Comparison of ENCODE assay signal across 1 cellular context in the genomic region with DNA sequence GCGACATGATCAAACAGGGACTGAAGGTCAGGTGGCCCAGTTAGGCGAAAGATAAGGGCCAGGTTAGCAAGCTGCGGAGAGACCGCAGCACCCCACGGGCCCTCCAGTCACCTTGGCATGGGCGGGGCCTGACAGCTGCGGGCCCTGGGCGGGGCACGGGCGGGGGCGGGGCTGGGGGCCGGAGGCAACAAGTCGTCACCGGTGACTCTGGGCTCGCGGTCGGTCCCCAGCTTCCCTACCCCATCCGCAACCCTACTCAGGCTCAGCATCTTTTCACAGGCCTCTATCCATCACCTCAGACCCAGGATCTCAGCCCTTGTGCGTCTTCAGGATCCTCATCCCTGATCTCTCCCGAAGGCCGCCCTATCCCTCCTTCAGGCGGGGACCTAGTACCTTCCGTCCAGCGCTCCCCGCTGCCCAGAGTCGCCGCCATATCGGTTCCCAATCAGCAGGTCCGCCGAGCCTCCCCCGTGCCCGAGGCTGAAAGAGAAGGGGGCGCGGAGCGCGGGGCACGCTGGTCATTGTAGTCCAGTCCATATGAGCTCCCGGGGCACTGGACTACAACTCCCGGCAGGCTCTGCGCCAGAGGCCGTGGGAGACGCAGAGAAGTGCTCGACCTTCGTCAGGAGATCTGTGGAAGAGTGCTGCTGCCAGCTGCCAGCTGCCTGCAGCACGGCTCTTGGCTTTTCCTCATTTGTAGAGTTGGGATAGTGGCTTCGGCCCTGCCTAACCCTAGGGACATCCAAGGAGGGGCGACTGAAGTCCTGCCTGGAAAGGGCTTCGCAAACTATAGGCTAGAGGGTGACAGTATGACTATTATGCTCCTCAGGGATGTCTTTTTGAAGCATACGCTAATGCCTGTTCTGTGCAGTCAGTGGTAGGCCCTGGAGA.
TF ChIP-seq lines count a peak whose summit lies in the region.

A gene (minus strand): TSS at position 513 of the 891 bp plus-strand sequence. CDS start 80 bp downstream, at position 433.

TF ChIP-seq in HepG2, 621 proteins besides CTCF, POLR2A, EP300 and RAD21 (continued from another document and continues in another):
- TF ChIP-seq, protein P1, sequence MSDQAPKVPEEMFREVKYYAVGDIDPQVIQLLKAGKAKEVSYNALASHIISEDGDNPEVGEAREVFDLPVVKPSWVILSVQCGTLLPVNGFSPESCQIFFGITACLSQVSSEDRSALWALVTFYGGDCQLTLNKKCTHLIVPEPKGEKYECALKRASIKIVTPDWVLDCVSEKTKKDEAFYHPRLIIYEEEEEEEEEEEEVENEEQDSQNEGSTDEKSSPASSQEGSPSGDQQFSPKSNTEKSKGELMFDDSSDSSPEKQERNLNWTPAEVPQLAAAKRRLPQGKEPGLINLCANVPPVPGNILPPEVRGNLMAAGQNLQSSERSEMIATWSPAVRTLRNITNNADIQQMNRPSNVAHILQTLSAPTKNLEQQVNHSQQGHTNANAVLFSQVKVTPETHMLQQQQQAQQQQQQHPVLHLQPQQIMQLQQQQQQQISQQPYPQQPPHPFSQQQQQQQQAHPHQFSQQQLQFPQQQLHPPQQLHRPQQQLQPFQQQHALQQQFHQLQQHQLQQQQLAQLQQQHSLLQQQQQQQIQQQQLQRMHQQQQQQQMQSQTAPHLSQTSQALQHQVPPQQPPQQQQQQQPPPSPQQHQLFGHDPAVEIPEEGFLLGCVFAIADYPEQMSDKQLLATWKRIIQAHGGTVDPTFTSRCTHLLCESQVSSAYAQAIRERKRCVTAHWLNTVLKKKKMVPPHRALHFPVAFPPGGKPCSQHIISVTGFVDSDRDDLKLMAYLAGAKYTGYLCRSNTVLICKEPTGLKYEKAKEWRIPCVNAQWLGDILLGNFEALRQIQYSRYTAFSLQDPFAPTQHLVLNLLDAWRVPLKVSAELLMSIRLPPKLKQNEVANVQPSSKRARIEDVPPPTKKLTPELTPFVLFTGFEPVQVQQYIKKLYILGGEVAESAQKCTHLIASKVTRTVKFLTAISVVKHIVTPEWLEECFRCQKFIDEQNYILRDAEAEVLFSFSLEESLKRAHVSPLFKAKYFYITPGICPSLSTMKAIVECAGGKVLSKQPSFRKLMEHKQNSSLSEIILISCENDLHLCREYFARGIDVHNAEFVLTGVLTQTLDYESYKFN (CRISPR knock-in tag; conservative IDR thresholded peaks at IDR 0.05), result peak; percentile 41
- peak; percentile 36; the same call in 1 of the 2 replicates for TF ChIP-seq SOX5 (CRISPR knock-in tag; IDR thresholded peaks at IDR 0.05; ENCODE audit: borderline replicate concordance)
- TF ChIP-seq ZFY (CRISPR knock-in tag; IDR thresholded peaks at IDR 0.05), result peak; percentile 82
- 0 out of 2 replicates have a peak, but pooled peaks have one; percentile 33 for TF ChIP-seq ZNF674 (CRISPR knock-in tag; IDR thresholded peaks at IDR 0.05; ENCODE audit: low read depth)
- TF ChIP-seq, protein P2, sequence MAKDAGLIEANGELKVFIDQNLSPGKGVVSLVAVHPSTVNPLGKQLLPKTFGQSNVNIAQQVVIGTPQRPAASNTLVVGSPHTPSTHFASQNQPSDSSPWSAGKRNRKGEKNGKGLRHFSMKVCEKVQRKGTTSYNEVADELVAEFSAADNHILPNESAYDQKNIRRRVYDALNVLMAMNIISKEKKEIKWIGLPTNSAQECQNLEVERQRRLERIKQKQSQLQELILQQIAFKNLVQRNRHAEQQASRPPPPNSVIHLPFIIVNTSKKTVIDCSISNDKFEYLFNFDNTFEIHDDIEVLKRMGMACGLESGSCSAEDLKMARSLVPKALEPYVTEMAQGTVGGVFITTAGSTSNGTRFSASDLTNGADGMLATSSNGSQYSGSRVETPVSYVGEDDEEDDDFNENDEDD (CRISPR knock-in tag; IDR thresholded peaks at IDR 0.05; ENCODE audit: borderline replicate concordance), result peak; percentile 58; the same call in 1 of the 2 replicates
- peak; percentile 91 for TF ChIP-seq ZNF605 (CRISPR knock-in tag; IDR thresholded peaks at IDR 0.05)
- TF ChIP-seq YY1 (IDR thresholded peaks at IDR 0.05; ENCODE audit: insufficient read depth, insufficient replicate concordance, low read depth, low read length), result peak; percentile 80
- TF ChIP-seq, protein P3, sequence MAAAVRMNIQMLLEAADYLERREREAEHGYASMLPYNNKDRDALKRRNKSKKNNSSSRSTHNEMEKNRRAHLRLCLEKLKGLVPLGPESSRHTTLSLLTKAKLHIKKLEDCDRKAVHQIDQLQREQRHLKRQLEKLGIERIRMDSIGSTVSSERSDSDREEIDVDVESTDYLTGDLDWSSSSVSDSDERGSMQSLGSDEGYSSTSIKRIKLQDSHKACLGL (CRISPR knock-in tag; IDR thresholded peaks at IDR 0.05), result peak; percentile 75
- TF ChIP-seq, protein P4, sequence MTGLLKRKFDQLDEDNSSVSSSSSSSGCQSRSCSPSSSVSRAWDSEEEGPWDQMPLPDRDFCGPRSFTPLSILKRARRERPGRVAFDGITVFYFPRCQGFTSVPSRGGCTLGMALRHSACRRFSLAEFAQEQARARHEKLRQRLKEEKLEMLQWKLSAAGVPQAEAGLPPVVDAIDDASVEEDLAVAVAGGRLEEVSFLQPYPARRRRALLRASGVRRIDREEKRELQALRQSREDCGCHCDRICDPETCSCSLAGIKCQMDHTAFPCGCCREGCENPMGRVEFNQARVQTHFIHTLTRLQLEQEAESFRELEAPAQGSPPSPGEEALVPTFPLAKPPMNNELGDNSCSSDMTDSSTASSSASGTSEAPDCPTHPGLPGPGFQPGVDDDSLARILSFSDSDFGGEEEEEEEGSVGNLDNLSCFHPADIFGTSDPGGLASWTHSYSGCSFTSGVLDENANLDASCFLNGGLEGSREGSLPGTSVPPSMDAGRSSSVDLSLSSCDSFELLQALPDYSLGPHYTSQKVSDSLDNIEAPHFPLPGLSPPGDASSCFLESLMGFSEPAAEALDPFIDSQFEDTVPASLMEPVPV (CRISPR knock-in tag; IDR thresholded peaks at IDR 0.05), result no peak
- TF ChIP-seq SP5 (CRISPR knock-in tag; IDR thresholded peaks at IDR 0.05; ENCODE audit: borderline replicate concordance, low read depth), result peak; percentile 6; the same call in 1 of the 2 replicates
- TF ChIP-seq KDM2A (CRISPR knock-in tag; IDR thresholded peaks at IDR 0.05; ENCODE audit: borderline replicate concordance, low read depth), result peak; percentile 78
- peak; percentile 59; the same call in 1 of the 2 replicates for TF ChIP-seq KDM5A (IDR thresholded peaks at IDR 0.05; ENCODE audit: borderline replicate concordance, low read length)
- TF ChIP-seq GATAD1 (CRISPR knock-in tag; IDR thresholded peaks at IDR 0.05), result peak; percentile 73
- TF ChIP-seq, protein P5, sequence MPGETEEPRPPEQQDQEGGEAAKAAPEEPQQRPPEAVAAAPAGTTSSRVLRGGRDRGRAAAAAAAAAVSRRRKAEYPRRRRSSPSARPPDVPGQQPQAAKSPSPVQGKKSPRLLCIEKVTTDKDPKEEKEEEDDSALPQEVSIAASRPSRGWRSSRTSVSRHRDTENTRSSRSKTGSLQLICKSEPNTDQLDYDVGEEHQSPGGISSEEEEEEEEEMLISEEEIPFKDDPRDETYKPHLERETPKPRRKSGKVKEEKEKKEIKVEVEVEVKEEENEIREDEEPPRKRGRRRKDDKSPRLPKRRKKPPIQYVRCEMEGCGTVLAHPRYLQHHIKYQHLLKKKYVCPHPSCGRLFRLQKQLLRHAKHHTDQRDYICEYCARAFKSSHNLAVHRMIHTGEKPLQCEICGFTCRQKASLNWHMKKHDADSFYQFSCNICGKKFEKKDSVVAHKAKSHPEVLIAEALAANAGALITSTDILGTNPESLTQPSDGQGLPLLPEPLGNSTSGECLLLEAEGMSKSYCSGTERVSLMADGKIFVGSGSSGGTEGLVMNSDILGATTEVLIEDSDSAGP (CRISPR knock-in tag; IDR thresholded peaks at IDR 0.05; ENCODE audit: borderline replicate concordance), result peak; percentile 20; the same call in 1 of the 2 replicates
- peak; percentile 56; the same call in 1 of the 2 replicates for TF ChIP-seq ZNF607 (CRISPR knock-in tag; IDR thresholded peaks at IDR 0.05; ENCODE audit: borderline replicate concordance)
- no peak for TF ChIP-seq RARG (CRISPR knock-in tag; IDR thresholded peaks at IDR 0.05; ENCODE audit: low read depth)
- TF ChIP-seq, protein P6, sequence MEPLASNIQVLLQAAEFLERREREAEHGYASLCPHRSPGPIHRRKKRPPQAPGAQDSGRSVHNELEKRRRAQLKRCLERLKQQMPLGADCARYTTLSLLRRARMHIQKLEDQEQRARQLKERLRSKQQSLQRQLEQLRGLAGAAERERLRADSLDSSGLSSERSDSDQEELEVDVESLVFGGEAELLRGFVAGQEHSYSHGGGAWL (CRISPR knock-in tag; IDR thresholded peaks at IDR 0.05), result 0 out of 2 replicates have a peak, but pooled peaks have one; percentile 20
- TF ChIP-seq ZNF335 (CRISPR knock-in tag; IDR thresholded peaks at IDR 0.05), result peak; percentile 78; the same call in 1 of the 2 replicates
- no peak for TF ChIP-seq ZKSCAN1 (IDR thresholded peaks at IDR 0.05; ENCODE audit: low read length)
- TF ChIP-seq JDP2 (CRISPR knock-in tag; IDR thresholded peaks at IDR 0.05; ENCODE audit: borderline replicate concordance), result no peak
- TF ChIP-seq, protein P7, sequence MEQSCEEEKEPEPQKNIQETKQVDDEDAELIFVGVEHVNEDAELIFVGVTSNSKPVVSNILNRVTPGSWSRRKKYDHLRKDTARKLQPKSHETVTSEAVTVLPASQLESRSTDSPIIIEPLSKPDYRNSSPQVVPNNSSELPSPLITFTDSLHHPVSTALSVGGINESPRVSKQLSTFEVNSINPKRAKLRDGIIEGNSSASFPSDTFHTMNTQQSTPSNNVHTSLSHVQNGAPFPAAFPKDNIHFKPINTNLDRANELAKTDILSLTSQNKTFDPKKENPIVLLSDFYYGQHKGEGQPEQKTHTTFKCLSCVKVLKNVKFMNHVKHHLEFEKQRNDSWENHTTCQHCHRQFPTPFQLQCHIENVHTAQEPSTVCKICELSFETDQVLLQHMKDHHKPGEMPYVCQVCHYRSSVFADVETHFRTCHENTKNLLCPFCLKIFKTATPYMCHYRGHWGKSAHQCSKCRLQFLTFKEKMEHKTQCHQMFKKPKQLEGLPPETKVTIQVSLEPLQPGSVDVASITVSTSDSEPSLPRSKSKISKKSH (CRISPR knock-in tag; IDR thresholded peaks at IDR 0.05; ENCODE audit: borderline replicate concordance), result no peak; the same call in 1 of the 2 replicates
- TF ChIP-seq ZNF598 (CRISPR knock-in tag; IDR thresholded peaks at IDR 0.05; ENCODE audit: borderline replicate concordance), result peak; percentile 54; the same call in 1 of the 2 replicates
- TF ChIP-seq ZNF564 (CRISPR knock-in tag; IDR thresholded peaks at IDR 0.05), result no peak
- peak; percentile 70 for TF ChIP-seq HIVEP1 (CRISPR knock-in tag; IDR thresholded peaks at IDR 0.05)
- TF ChIP-seq HDAC2 (CRISPR knock-in tag; IDR thresholded peaks at IDR 0.05), result peak; percentile 61
- TF ChIP-seq, protein P8, sequence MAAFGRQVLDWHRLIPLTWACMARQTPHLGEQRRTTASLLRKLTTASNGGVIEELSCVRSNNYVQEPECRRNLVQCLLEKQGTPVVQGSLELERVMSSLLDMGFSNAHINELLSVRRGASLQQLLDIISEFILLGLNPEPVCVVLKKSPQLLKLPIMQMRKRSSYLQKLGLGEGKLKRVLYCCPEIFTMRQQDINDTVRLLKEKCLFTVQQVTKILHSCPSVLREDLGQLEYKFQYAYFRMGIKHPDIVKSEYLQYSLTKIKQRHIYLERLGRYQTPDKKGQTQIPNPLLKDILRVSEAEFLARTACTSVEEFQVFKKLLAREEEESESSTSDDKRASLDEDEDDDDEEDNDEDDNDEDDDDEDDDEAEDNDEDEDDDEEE (CRISPR knock-in tag; IDR thresholded peaks at IDR 0.05), result 0 out of 2 replicates have a peak, but pooled peaks have one; percentile 28
- peak; percentile 59; the same call in 1 of the 2 replicates for TF ChIP-seq EED (CRISPR knock-in tag; IDR thresholded peaks at IDR 0.05)
- TF ChIP-seq FOXA1 (IDR thresholded peaks at IDR 0.05), result no peak
- TF ChIP-seq FOXA1 (CRISPR knock-in tag; IDR thresholded peaks at IDR 0.05), result no peak
- peak; percentile 65; the same call in 1 of the 2 replicates for TF ChIP-seq FOXK1 (CRISPR knock-in tag; IDR thresholded peaks at IDR 0.05; ENCODE audit: borderline replicate concordance, low read depth)
- peak; percentile 91 for TF ChIP-seq NR2C2 (CRISPR knock-in tag; IDR thresholded peaks at IDR 0.05; ENCODE audit: borderline replicate concordance)
- TF ChIP-seq, protein P9, sequence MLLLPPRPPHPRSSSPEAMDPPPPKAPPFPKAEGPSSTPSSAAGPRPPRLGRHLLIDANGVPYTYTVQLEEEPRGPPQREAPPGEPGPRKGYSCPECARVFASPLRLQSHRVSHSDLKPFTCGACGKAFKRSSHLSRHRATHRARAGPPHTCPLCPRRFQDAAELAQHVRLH (CRISPR knock-in tag; IDR thresholded peaks at IDR 0.05; ENCODE audit: borderline replicate concordance, low read depth), result peak; percentile 79; the same call in 1 of the 2 replicates
- TF ChIP-seq, protein P10, sequence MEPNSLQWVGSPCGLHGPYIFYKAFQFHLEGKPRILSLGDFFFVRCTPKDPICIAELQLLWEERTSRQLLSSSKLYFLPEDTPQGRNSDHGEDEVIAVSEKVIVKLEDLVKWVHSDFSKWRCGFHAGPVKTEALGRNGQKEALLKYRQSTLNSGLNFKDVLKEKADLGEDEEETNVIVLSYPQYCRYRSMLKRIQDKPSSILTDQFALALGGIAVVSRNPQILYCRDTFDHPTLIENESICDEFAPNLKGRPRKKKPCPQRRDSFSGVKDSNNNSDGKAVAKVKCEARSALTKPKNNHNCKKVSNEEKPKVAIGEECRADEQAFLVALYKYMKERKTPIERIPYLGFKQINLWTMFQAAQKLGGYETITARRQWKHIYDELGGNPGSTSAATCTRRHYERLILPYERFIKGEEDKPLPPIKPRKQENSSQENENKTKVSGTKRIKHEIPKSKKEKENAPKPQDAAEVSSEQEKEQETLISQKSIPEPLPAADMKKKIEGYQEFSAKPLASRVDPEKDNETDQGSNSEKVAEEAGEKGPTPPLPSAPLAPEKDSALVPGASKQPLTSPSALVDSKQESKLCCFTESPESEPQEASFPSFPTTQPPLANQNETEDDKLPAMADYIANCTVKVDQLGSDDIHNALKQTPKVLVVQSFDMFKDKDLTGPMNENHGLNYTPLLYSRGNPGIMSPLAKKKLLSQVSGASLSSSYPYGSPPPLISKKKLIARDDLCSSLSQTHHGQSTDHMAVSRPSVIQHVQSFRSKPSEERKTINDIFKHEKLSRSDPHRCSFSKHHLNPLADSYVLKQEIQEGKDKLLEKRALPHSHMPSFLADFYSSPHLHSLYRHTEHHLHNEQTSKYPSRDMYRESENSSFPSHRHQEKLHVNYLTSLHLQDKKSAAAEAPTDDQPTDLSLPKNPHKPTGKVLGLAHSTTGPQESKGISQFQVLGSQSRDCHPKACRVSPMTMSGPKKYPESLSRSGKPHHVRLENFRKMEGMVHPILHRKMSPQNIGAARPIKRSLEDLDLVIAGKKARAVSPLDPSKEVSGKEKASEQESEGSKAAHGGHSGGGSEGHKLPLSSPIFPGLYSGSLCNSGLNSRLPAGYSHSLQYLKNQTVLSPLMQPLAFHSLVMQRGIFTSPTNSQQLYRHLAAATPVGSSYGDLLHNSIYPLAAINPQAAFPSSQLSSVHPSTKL (CRISPR knock-in tag; IDR thresholded peaks at IDR 0.05), result 0 out of 2 replicates have a peak, but pooled peaks have one; percentile 17
- TF ChIP-seq ZNF749 (CRISPR knock-in tag; IDR thresholded peaks at IDR 0.05; ENCODE audit: borderline replicate concordance), result peak; percentile 65; the same call in 1 of the 2 replicates
- TF ChIP-seq ZFP37 (CRISPR knock-in tag; IDR thresholded peaks at IDR 0.05; ENCODE audit: borderline replicate concordance), result peak; percentile 25; the same call in 1 of the 2 replicates
- TF ChIP-seq ZNF292 (CRISPR knock-in tag; IDR thresholded peaks at IDR 0.05; ENCODE audit: borderline replicate concordance, low read depth), result peak; percentile 57; the same call in 1 of the 2 replicates
- TF ChIP-seq ZNF274 (CRISPR knock-in tag; IDR thresholded peaks at IDR 0.05), result peak; percentile 49; the same call in 1 of the 2 replicates
- peak; percentile 41; the same call in 1 of the 2 replicates for TF ChIP-seq RXRA (CRISPR knock-in tag; IDR thresholded peaks at IDR 0.05)
- no peak for TF ChIP-seq TEAD2 (CRISPR knock-in tag; IDR thresholded peaks at IDR 0.05)
- TF ChIP-seq KDM3A (CRISPR knock-in tag; IDR thresholded peaks at IDR 0.05; ENCODE audit: low read depth), result 0 out of 2 replicates have a peak, but pooled peaks have one; percentile 71
- TF ChIP-seq CREM (IDR thresholded peaks at IDR 0.05), result peak; percentile 83
- no peak for TF ChIP-seq CREM (CRISPR knock-in tag; IDR thresholded peaks at IDR 0.05)
